8 cellular contexts compared by ENCODE assay signal in genomic region chr6:26199773-26200728, GRCh38.
DNase-seq lines count a peak whose midpoint lies in the region; ATAC-seq and TF ChIP-seq lines count a peak whose summit lies in the region.

No MANE protein-coding gene starts in this region.

- DNase-seq in NCI-H510A treated with DMSO at 0.1 percent for 48 hours (lab: John Stamatoyannopoulos, UW) (peak; percentile 58), NCI-H510A (lab: John Stamatoyannopoulos, UW) (no peak), NOMO-1 treated with dmso at 0.1 percent for 144 hours (lab: John Stamatoyannopoulos, UW; ENCODE audit: unreplicated experiment) (peak; percentile 20), choroid plexus epithelial cell (ENCODE audit: low read depth) (peak; percentile 57), mucosa of descending colon (peak in 1 of 3 donors; percentile 75), GM19238 (ENCODE audit: insufficient read length, low spot score) (no peak)

- H3K9me3 ChIP-seq in mucosa of descending colon = no peaks in the 10 kb centered on the region

- TF ChIP-seq CTCF in choroid plexus epithelial cell (conservative IDR thresholded peaks at IDR 0.05; ENCODE audit: low read depth, low read length) (no peak), mucosa of descending colon (IDR thresholded peaks at IDR 0.05) (no peak)

- H3K4me3 ChIP-seq in choroid plexus epithelial cell (ENCODE audit: low read depth, low read length) (peak overlapping the region; percentile 51), mucosa of descending colon (peak overlapping the region; percentile 66)

- intact Hi-C loops in mucosa of descending colon (cut with DNase I, micrococcal nuclease) = loop anchor here in 1 of 2 donors (5.0 kb wide), 1 partner anchor 43 kb away; a partner anchor contains a TSS

- H3K4me1 ChIP-seq in mucosa of descending colon (ENCODE audit: low read depth) = no peaks in the 10 kb centered on the region

- ATAC-seq in mucosa of descending colon (peak; percentile 3), GM21786 (IDR thresholded peaks at IDR 0.05; ENCODE audit: unreplicated experiment) (no peak), GM18520 (IDR thresholded peaks at IDR 0.05; ENCODE audit: unreplicated experiment) (no peak)

- H3K36me3 ChIP-seq in mucosa of descending colon (ENCODE audit: low read depth) = no peaks in the 10 kb centered on the region

Comparison
In these comparisons a context has a peak if more than half of its experiments do, and no peak if none do; other contexts are left out.
1. DNase-seq: peak in NCI-H510A treated with DMSO at 0.1 percent for 48 hours (single experiment), NOMO-1 treated with dmso at 0.1 percent for 144 hours (single experiment) and choroid plexus epithelial cell (single experiment); none in NCI-H510A (single experiment) and GM19238 (single experiment).